Comparison of ENCODE assay signal across 15 cellular contexts in genomic region chr15:101498076-101498730, GRCh38.
"Had no signal": no experiment of that assay in that cellular context is flagged by ENCODE, and none has a peak within 500 bp of the region (broad histone marks: within the 10 kb centered on the region; RNA-seq: fewer than 3 reads in every experiment).

No MANE protein-coding gene starts in this region.

- H3K9me3 Mint-ChIP-seq: activated CD8-positive, alpha-beta T cell treated with anti-CD3 and anti-CD28 coated beads for 36 hours; activated naive CD4-positive, alpha-beta T cell treated with anti-CD3 and anti-CD28 coated beads, Interleukin-2, amount 50 U/mL, for 24 hours; activated T-cell treated with anti-CD3 and anti-CD28 coated beads, Interleukin-2, amount 50 U/mL, for 4 hours; stimulated activated effector memory CD8-positive, alpha-beta T cell treated with anti-CD3 and anti-CD28 coated beads, Interleukin-12 subunit alpha, Interleukin-12 subunit beta, amount 100 ng/mL, for 72 hours had no signal

- DNase-seq: activated CD4-positive, alpha-beta T cell treated with anti-CD3 and anti-CD28 coated beads for 4 hours; activated CD8-positive, alpha-beta T cell treated with anti-CD3 and anti-CD28 coated beads for 36 hours; activated effector memory CD4-positive, alpha-beta T cell treated with anti-CD3 and anti-CD28 coated beads, Interleukin-2, amount 50 U/mL, for 16 hours; activated T-cell treated with anti-CD3 and anti-CD28 coated beads, Interleukin-2, amount 50 U/mL, for 4 hours; amniotic stem cell; central memory CD4-positive, alpha-beta T cell; cortex of kidney; effector CD4-positive, alpha-beta T cell; foreskin melanocyte; lower lobe of right lung; midbrain; naive thymus-derived CD4-positive, alpha-beta T cell; T-helper 2 cell had no signal

- H3K36me3 Mint-ChIP-seq: activated naive CD4-positive, alpha-beta T cell treated with anti-CD3 and anti-CD28 coated beads, Interleukin-2, amount 50 U/mL, for 24 hours; naive thymus-derived CD4-positive, alpha-beta T cell; stimulated activated effector memory CD8-positive, alpha-beta T cell treated with anti-CD3 and anti-CD28 coated beads, Interleukin-12 subunit alpha, Interleukin-12 subunit beta, amount 100 ng/mL, for 72 hours had no signal

- H3K27ac ChIP-seq: lower lobe of right lung had no signal

- H3K27ac Mint-ChIP-seq: activated CD8-positive, alpha-beta T cell treated with anti-CD3 and anti-CD28 coated beads for 36 hours; activated naive CD4-positive, alpha-beta T cell treated with anti-CD3 and anti-CD28 coated beads, Interleukin-2, amount 50 U/mL, for 24 hours; stimulated activated effector memory CD8-positive, alpha-beta T cell treated with anti-CD3 and anti-CD28 coated beads, Interleukin-12 subunit alpha, Interleukin-12 subunit beta, amount 100 ng/mL, for 72 hours had no signal

- H3K9me3 ChIP-seq: lower lobe of right lung had no signal

- H3K36me3 ChIP-seq: lower lobe of right lung had no signal

- H3K4me3 ChIP-seq: lower lobe of right lung had no signal

- H3K4me3 Mint-ChIP-seq: activated CD8-positive, alpha-beta T cell treated with anti-CD3 and anti-CD28 coated beads for 36 hours; activated naive CD4-positive, alpha-beta T cell treated with anti-CD3 and anti-CD28 coated beads, Interleukin-2, amount 50 U/mL, for 24 hours; activated T-cell treated with anti-CD3 and anti-CD28 coated beads, Interleukin-2, amount 50 U/mL, for 4 hours; stimulated activated effector memory CD8-positive, alpha-beta T cell treated with anti-CD3 and anti-CD28 coated beads, Interleukin-12 subunit alpha, Interleukin-12 subunit beta, amount 100 ng/mL, for 72 hours had no signal

- ATAC-seq: activated CD8-positive, alpha-beta T cell treated with anti-CD3 and anti-CD28 coated beads for 36 hours; activated T-cell treated with anti-CD3 and anti-CD28 coated beads, Interleukin-2, amount 50 U/mL, for 4 hours; lower lobe of right lung; naive thymus-derived CD4-positive, alpha-beta T cell; stimulated activated effector memory CD8-positive, alpha-beta T cell treated with anti-CD3 and anti-CD28 coated beads, Interleukin-12 subunit alpha, Interleukin-12 subunit beta, amount 100 ng/mL, for 72 hours had no signal
